Comparison of ENCODE assay signal across 8 cellular contexts in genomic region chrX:115233497-115234219, GRCh38. TPM values are rescaled to one million over a fixed set of nuclear protein-coding genes. Genes with fewer than 3 reads are reported as not detected.
DNase-seq lines count a peak whose midpoint lies in the region; ATAC-seq, FAIRE-seq and TF ChIP-seq lines count a peak whose summit lies in the region.

A gene with protein sequence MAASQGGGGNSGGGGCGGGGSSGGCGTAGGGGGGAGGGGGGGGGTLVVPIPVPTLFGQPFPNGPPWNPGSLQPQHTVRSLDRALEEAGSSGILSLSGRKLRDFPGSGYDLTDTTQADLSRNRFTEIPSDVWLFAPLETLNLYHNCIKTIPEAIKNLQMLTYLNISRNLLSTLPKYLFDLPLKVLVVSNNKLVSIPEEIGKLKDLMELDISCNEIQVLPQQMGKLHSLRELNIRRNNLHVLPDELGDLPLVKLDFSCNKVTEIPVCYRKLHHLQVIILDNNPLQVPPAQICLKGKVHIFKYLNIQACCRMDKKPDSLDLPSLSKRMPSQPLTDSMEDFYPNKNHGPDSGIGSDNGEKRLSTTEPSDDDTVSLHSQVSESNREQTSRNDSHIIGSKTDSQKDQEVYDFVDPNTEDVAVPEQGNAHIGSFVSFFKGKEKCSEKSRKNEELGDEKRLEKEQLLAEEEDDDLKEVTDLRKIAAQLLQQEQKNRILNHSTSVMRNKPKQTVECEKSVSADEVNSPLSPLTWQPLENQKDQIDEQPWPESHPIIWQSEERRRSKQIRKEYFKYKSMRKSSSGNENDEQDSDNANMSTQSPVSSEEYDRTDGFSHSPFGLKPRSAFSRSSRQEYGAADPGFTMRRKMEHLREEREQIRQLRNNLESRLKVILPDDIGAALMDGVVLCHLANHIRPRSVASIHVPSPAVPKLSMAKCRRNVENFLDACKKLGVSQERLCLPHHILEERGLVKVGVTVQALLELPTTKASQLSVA (minus strand): TSS chrX:115234096. CDS start chrX:115234041, 55 bp downstream.

- peak; percentile 58 to 90 (median 82) for ATAC-seq in heart right ventricle
- no peak for ATAC-seq in T-helper 17 cell

- no peak within 1 kb of the TSS for H3K4me3 Mint-ChIP-seq in activated CD4-positive, alpha-beta memory T cell treated with anti-CD3 and anti-CD28 coated beads for 36 hours
- no peak within 1 kb of the TSS for H3K4me3 Mint-ChIP-seq in T-helper 17 cell

- intact Hi-C loops in heart right ventricle (cut with DNase I): no loop called here
- intact Hi-C loops in activated CD4-positive, alpha-beta memory T cell treated with anti-CD3 and anti-CD28 coated beads for 36 hours (cut with micrococcal nuclease): no loop called here

- H3K4me1 ChIP-seq in ES-I3 (ENCODE audit: insufficient read depth, low read length) (peaks cover 12% of the 10 kb centered on the region), SJSA1 (replicated peaks) (no peaks in the 10 kb centered on the region), heart right ventricle (peaks cover 0 to 6% (median 0%) of the 10 kb centered on the region in 9 donors), rectal smooth muscle tissue (ENCODE audit: control insufficient read depth, insufficient read depth, low read length) (no peaks in the 10 kb centered on the region)

- H3K4me3 ChIP-seq in SJSA1: peak within 1 kb of the TSS; percentile 23
- peak within 1 kb of the TSS; percentile 41 to 65 (median 58) for H3K4me3 ChIP-seq in heart right ventricle
- H3K4me3 ChIP-seq in rectal smooth muscle tissue (ENCODE audit: low read length): peak within 1 kb of the TSS; percentile 73

- H3K9me3 ChIP-seq in ES-I3 (ENCODE audit: control insufficient read depth, insufficient read depth, low read length): no peaks in the 10 kb centered on the region
- no peaks in the 10 kb centered on the region for H3K9me3 ChIP-seq in SJSA1 (replicated peaks)
- H3K9me3 ChIP-seq in heart right ventricle: no peaks in the 10 kb centered on the region
- no peaks in the 10 kb centered on the region for H3K9me3 ChIP-seq in T-helper 17 cell (ENCODE audit: control insufficient read depth, low read length, poor library complexity, severe bottlenecking)

- H3K36me3 ChIP-seq in ES-I3 (ENCODE audit: insufficient read depth, low read length): no peaks in the 10 kb centered on the region
- no peaks in the 10 kb centered on the region for H3K36me3 ChIP-seq in SJSA1
- no peaks in the 10 kb centered on the region for H3K36me3 ChIP-seq in heart right ventricle
- H3K36me3 ChIP-seq in rectal smooth muscle tissue (ENCODE audit: control insufficient read depth, insufficient read depth, low read length): no peaks in the 10 kb centered on the region

- H3K27me3 ChIP-seq in SJSA1 (replicated peaks) (no peaks in the 10 kb centered on the region), heart right ventricle (peaks cover 0 to 86% (median 0%) of the 10 kb centered on the region in 7 donors), rectal smooth muscle tissue (ENCODE audit: control insufficient read depth, insufficient read depth, low read length) (no peaks in the 10 kb centered on the region)

- DNase-seq in SJSA1 (ENCODE audit: low read depth in 1 of 2, low spot score in 2 of 2) (peak in 1 of 2 experiments; percentile 42), heart right ventricle (peak; percentile 18 to 41), GM12891 (ENCODE audit: insufficient read length, low spot score) (no peak), kidney glomerular epithelial cell (lab: John Stamatoyannopoulos, UW) (no peak), T-helper 17 cell (no peak)
- DNase-seq in activated CD4-positive, alpha-beta memory T cell treated with anti-CD3 and anti-CD28 coated beads for 36 hours: no peak

- TF ChIP-seq POLR2A in GM12891 (IDR thresholded peaks at IDR 0.05; ENCODE audit: low read depth, low read length): no peak

- POLR2A ChIA-PET in activated CD4-positive, alpha-beta memory T cell treated with anti-CD3 and anti-CD28 coated beads for 36 hours (lab: Charles Lee): no interaction called here

- peak within 1 kb of the TSS; percentile 52 for H3K9ac ChIP-seq in ES-I3 (ENCODE audit: low read depth, low read length)
- peak within 1 kb of the TSS; percentile 10 for H3K9ac ChIP-seq in rectal smooth muscle tissue (ENCODE audit: low read length)

- peaks cover 8% of the 10 kb centered on the region for H3K27me3 Mint-ChIP-seq in activated CD4-positive, alpha-beta memory T cell treated with anti-CD3 and anti-CD28 coated beads for 36 hours
- no peaks in the 10 kb centered on the region for H3K27me3 Mint-ChIP-seq in T-helper 17 cell

- no peak within 1 kb of the TSS for H3K27ac ChIP-seq in SJSA1
- peak within 1 kb of the TSS in 7 of 10 donors; percentile 19 to 64 (median 53) for H3K27ac ChIP-seq in heart right ventricle
- H3K27ac ChIP-seq in rectal smooth muscle tissue (ENCODE audit: low read depth, low read length): peak within 1 kb of the TSS; percentile 71

- no peaks in the 10 kb centered on the region for H3K9me3 Mint-ChIP-seq in activated CD4-positive, alpha-beta memory T cell treated with anti-CD3 and anti-CD28 coated beads for 36 hours

- FAIRE-seq in GM12891 (lab: Jason Lieb, UNC): no peak

- CTCF ChIA-PET in activated CD4-positive, alpha-beta memory T cell treated with anti-CD3 and anti-CD28 coated beads for 36 hours (lab: Charles Lee): no interaction called here

- no peak for TF ChIP-seq CTCF in heart right ventricle (IDR thresholded peaks at IDR 0.05)

- H3K36me3 Mint-ChIP-seq in activated CD4-positive, alpha-beta memory T cell treated with anti-CD3 and anti-CD28 coated beads for 36 hours: no peaks in the 10 kb centered on the region
- no peaks in the 10 kb centered on the region for H3K36me3 Mint-ChIP-seq in T-helper 17 cell (ENCODE audit: low read depth)

- H3K27ac Mint-ChIP-seq in activated CD4-positive, alpha-beta memory T cell treated with anti-CD3 and anti-CD28 coated beads for 36 hours: no peak within 1 kb of the TSS
- no peak within 1 kb of the TSS for H3K27ac Mint-ChIP-seq in T-helper 17 cell

- 0% methylated on average over 26 to 52 of the region's 52 CpGs for WGBS in heart right ventricle, 2 donors

- H3K4me1 Mint-ChIP-seq in activated CD4-positive, alpha-beta memory T cell treated with anti-CD3 and anti-CD28 coated beads for 36 hours (ENCODE audit: low read depth): no peaks in the 10 kb centered on the region
- no peaks in the 10 kb centered on the region for H3K4me1 Mint-ChIP-seq in T-helper 17 cell

TF ChIP-seq in GM12891, 5 proteins besides CTCF, POLR2A, EP300 and RAD21:
- TF ChIP-seq POU2F2 (IDR thresholded peaks at IDR 0.05; ENCODE audit: low read depth, low read length) (no peak), SPI1 (IDR thresholded peaks at IDR 0.05; ENCODE audit: low read depth, low read length) (no peak), POLR2AphosphoS5 (IDR thresholded peaks at IDR 0.05; ENCODE audit: low read depth, low read length) (no peak), PAX5 (IDR thresholded peaks at IDR 0.05; ENCODE audit: insufficient read depth, low read length, severe bottlenecking) (no peak)

RNA-seq across cellular contexts. Expression of the gene that starts here (rescaled TPM):
- 0.03 and 0.89 TPM in 2 replicates for total RNA-seq in SJSA1 (2014; rRNA removed; shearing (Covaris generic))
- total RNA-seq in heart right ventricle (1 to 10 TPM in 7 of 10 donors, under 1 TPM in 3; 0.82 to 1.9 (median 1.3) TPM), T-helper 17 cell (not detected)
- 1 to 10 TPM in 1 of 2 donors, under 1 TPM in 1; 0.46 to 1.6 TPM for polyA plus RNA-seq in heart right ventricle
- polyA plus RNA-seq in GM12891 (2012; ENCODE audit: low read depth, missing spikeins): not detected
- not detected for total RNA-seq in activated CD4-positive, alpha-beta memory T cell treated with anti-CD3 and anti-CD28 coated beads for 36 hours

Comparison
In these comparisons a context has a peak if more than half of its experiments do, and no peak if none do; other contexts are left out.
1. DNase-seq: peak in heart right ventricle (2 of 2); none in GM12891 (single experiment), activated CD4-positive, alpha-beta memory T cell treated with anti-CD3 and anti-CD28 coated beads for 36 hours (single experiment), kidney glomerular epithelial cell (single experiment) and T-helper 17 cell (0 of 3).
2. H3K4me3 ChIP-seq: peak in every context shown above with its lines; median percentile 73 in rectal smooth muscle tissue; 58 in heart right ventricle; 23 in SJSA1.